In the genomic region with DNA sequence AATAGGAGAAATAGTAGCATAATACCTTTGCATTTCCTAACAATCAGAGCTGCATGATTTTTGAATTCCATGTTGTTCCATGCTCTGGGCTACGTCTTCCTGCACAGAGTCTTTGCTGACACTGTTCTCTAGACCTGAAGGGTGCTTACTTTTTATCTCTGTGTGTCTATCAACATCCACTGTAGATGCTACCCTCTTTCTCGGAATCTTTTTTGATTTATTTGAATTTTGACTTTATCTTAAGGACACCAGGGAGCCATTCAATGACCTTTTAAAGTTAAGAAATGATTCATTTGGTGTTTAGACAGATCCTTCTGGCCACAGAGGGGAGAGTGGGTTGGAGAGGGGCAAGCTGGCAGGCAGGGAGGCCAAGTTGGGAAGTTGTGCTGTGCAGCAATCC, we compare ENCODE assay signal across 21 cellular contexts.
"Had no signal": no experiment of that assay in that cellular context is flagged by ENCODE, and none has a peak within 500 bp of the region (broad histone marks: within the 10 kb centered on the region; RNA-seq: fewer than 3 reads in every experiment).

No MANE protein-coding gene starts in this region.

- H3K36me3 ChIP-seq: adrenal gland, prostate gland, transverse colon had no signal

- H3K27ac Mint-ChIP-seq: activated CD4-positive, alpha-beta T cell treated with anti-CD3 and anti-CD28 coated beads, Interleukin-2, amount 10 ng/mL, durations not matched to agents 24 days and 14 days; activated CD8-positive, alpha-beta T cell treated with anti-CD3 and anti-CD28 coated beads, Interleukin-2, amount 10 ng/mL, durations not matched to agents 7 days and 5 days; activated naive CD4-positive, alpha-beta T cell treated with anti-CD3 and anti-CD28 coated beads, Interleukin-2, amount 50 U/mL, for 24 hours had no signal

- H3K4me1 ChIP-seq: transverse colon had no signal

- DNase-seq: activated CD4-positive, alpha-beta T cell treated with anti-CD3 and anti-CD28 coated beads, Interleukin-2, amount 10 ng/mL, durations not matched to agents 24 days and 14 days; activated CD4-positive, CD25-positive, alpha-beta regulatory T cell; activated CD8-positive, alpha-beta memory T cell treated with anti-CD3 and anti-CD28 coated beads, Interleukin-2, amount 50 U/mL, for 4 hours; activated CD8-positive, alpha-beta T cell treated with anti-CD3 and anti-CD28 coated beads, Interleukin-2, amount 10 ng/mL, durations not matched to agents 7 days and 5 days; activated effector memory CD4-positive, alpha-beta T cell treated with anti-CD3 and anti-CD28 coated beads, Interleukin-2, amount 50 U/mL, for 16 hours; activated T-cell treated with anti-CD3 and anti-CD28 coated beads, Interleukin-2, amount 50 U/mL, for 48 hours; adrenal gland; cortex of kidney; effector CD8-positive, alpha-beta T cell; foreskin fibroblast; hypothalamus; right cardiac atrium; small intestine; stimulated activated CD4-positive, alpha-beta T cell treated with anti-CD3 and anti-CD28 coated beads, Interleukin-4, amount 100 ng/mL, for 4 hours; stimulated activated CD8-positive, alpha-beta memory T cell treated with anti-CD3 and anti-CD28 coated beads, Interleukin-4, amount 100 ng/mL, for 48 hours; stimulated activated naive CD8-positive, alpha-beta T cell treated with anti-CD3 and anti-CD28 coated beads, Interleukin-15, Interleukin-2, amounts not matched to agents 100 U/mL and 50 U/mL, for 24 hours; T-helper 2 cell; transverse colon had no signal

- H3K27ac ChIP-seq: adrenal gland, prostate gland, transverse colon had no signal

- H3K9me3 Mint-ChIP-seq: activated CD4-positive, alpha-beta T cell treated with anti-CD3 and anti-CD28 coated beads, Interleukin-2, amount 10 ng/mL, durations not matched to agents 24 days and 14 days; activated naive CD4-positive, alpha-beta T cell treated with anti-CD3 and anti-CD28 coated beads, Interleukin-2, amount 50 U/mL, for 24 hours; central memory CD8-positive, alpha-beta T cell had no signal

- H3K27me3 ChIP-seq: adrenal gland, transverse colon had no signal

- ATAC-seq: activated CD8-positive, alpha-beta T cell treated with anti-CD3 and anti-CD28 coated beads, Interleukin-2, amount 10 ng/mL, durations not matched to agents 7 days and 5 days; right cardiac atrium; stimulated activated naive CD8-positive, alpha-beta T cell treated with anti-CD3 and anti-CD28 coated beads, Interleukin-15, Interleukin-2, amounts not matched to agents 100 U/mL and 50 U/mL, for 24 hours had no signal

- H3K9me3 ChIP-seq: adrenal gland, prostate gland, transverse colon had no signal

- H3K4me3 ChIP-seq: adrenal gland, prostate gland, transverse colon had no signal

- H3K4me3 Mint-ChIP-seq: activated CD4-positive, alpha-beta T cell treated with anti-CD3 and anti-CD28 coated beads, Interleukin-2, amount 10 ng/mL, durations not matched to agents 24 days and 14 days; activated CD8-positive, alpha-beta T cell treated with anti-CD3 and anti-CD28 coated beads, Interleukin-2, amount 10 ng/mL, durations not matched to agents 7 days and 5 days; activated naive CD4-positive, alpha-beta T cell treated with anti-CD3 and anti-CD28 coated beads, Interleukin-2, amount 50 U/mL, for 24 hours; central memory CD8-positive, alpha-beta T cell had no signal

- H3K27me3 Mint-ChIP-seq: activated CD4-positive, alpha-beta T cell treated with anti-CD3 and anti-CD28 coated beads, Interleukin-2, amount 10 ng/mL, durations not matched to agents 24 days and 14 days; activated naive CD4-positive, alpha-beta T cell treated with anti-CD3 and anti-CD28 coated beads, Interleukin-2, amount 50 U/mL, for 24 hours had no signal

- H3K36me3 Mint-ChIP-seq: activated naive CD4-positive, alpha-beta T cell treated with anti-CD3 and anti-CD28 coated beads, Interleukin-2, amount 50 U/mL, for 24 hours had no signal

- H3K4me1 Mint-ChIP-seq: activated CD4-positive, alpha-beta T cell treated with anti-CD3 and anti-CD28 coated beads, Interleukin-2, amount 10 ng/mL, durations not matched to agents 24 days and 14 days; activated naive CD4-positive, alpha-beta T cell treated with anti-CD3 and anti-CD28 coated beads, Interleukin-2, amount 50 U/mL, for 24 hours; central memory CD8-positive, alpha-beta T cell had no signal
